ENCODE assay signal across 31 cellular contexts in the genomic region with DNA sequence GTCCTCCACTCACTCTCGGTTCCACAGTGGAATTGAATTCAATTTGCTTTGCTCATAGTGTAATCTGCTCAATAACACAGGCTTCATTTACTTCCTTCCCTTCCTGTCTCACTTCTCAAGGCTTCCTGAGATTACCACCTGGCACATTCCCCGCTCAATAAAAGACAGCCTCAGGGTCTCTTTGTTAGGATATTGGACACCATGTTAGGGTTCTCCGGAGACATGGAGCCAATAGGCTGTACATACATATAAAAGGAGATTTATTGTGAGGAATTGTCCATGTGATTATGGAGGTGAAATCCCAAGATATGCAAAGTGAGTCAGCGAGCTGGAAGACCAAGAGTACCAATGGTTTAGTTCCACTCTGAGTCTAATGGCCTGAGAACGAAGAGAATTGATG.
"Had no signal": no experiment of that assay in that cellular context is flagged by ENCODE, and none has a peak within 500 bp of the region (broad histone marks: within the 10 kb centered on the region; RNA-seq: fewer than 3 reads in every experiment).

No MANE protein-coding gene starts in this region.

- DNase-seq: KG1, MG63, NCI-H1048, NCI-H1092 treated with DMSO at 0.1 percent for 48 hours, NCI-H1105 treated with DMSO at 0.1 percent for 48 hours, NCI-H1417, NCI-H1436, NCI-H146, NCI-H1694, NCI-H187, NCI-H1930, NCI-H2029 treated with DMSO at 0.1 percent for 48 hours, NCI-H2081 treated with DMSO at 0.1 percent for 48 hours, NCI-H2107, NCI-H2171, NCI-H226, NCI-H446 treated with DMSO at 0.1 percent for 48 hours, NCI-H510A treated with DMSO at 0.1 percent for 48 hours, NCI-H524 treated with DMSO at 0.1 percent for 48 hours, NCI-H526 treated with DMSO at 0.1 percent for 48 hours, NCI-H748 treated with DMSO at 0.1 percent for 48 hours, NCI-H82, PC-9, SHP77, SIG-M5 had no signal

- H3K4me2 ChIP-seq: PC-9 had no signal

- ATAC-seq: Panc1, Right ventricle myocardium inferior, SK-N-SH treated with all-trans-retinoic acid at 6 μM for 48 hours had no signal

- H3K9me3 ChIP-seq: MG63, SJCRH30 had no signal

- H3K27ac ChIP-seq: PC-9, RWPE1, SJCRH30, SK-N-MC had no signal

- H2AFZ ChIP-seq: PC-9 had no signal

- H3K4me3 ChIP-seq: MG63, PC-9, SJCRH30, SK-N-MC had no signal

- H3K27me3 ChIP-seq: MG63, SJCRH30 had no signal

- H3K36me3 ChIP-seq: MG63, SJCRH30 had no signal
